Comparison of ENCODE assay signal across 15 cellular contexts in the genomic region with DNA sequence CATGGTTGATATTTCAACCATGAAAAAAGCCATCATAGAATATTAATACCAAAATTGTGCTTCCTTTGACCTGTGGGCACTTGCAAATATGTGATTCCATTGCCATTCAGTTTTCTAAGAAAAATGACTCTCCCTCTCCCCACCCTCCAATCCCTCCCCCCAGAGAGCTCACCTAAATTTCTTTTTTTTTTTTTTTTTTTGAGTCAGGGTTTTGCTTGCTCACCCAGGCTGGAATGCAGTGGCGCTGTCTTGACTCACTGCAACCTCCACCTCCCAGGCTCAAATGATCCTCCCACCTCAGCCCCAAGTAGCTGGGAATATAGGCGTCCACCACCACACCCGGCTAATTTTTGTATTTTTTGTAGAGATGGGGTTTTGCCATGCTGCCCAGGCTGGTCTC. TPM values are rescaled to one million over a fixed set of nuclear protein-coding genes. Genes with fewer than 3 reads are reported as not detected.
DNase-seq lines count a peak whose midpoint lies in the region; ATAC-seq and TF ChIP-seq lines count a peak whose summit lies in the region.
"Had no signal": no experiment of that assay in that cellular context is flagged by ENCODE, and none has a peak within 500 bp of the region (broad histone marks: within the 10 kb centered on the region; RNA-seq: fewer than 3 reads in every experiment).

No MANE protein-coding gene starts in this region.

- peak overlapping the region; percentile 63; the same call in 1 of the 2 replicates for H3K27ac ChIP-seq in MM.1S (ENCODE audit: low read length)
- H3K27ac ChIP-seq in brain microvascular endothelial cell: peak overlapping the region; percentile 87

- no peak overlapping the region for H3K9ac ChIP-seq in MM.1S (ENCODE audit: low read length)

- peaks cover 38% of the 10 kb centered on the region for H3F3A ChIP-seq in MM.1S (ENCODE audit: insufficient read depth, low read length)

- TF ChIP-seq CTCF in MM.1S (IDR thresholded peaks at IDR 0.05; ENCODE audit: low read length) (no peak), brain microvascular endothelial cell (IDR thresholded peaks at IDR 0.05; ENCODE audit: low read depth, low read length, missing control alignments) (no peak)

- in situ Hi-C loops in brain microvascular endothelial cell (cut with HindIII; ENCODE audit: low pct_ligation_motif_present, low sequenced_read_pairs): no loop called here

- no peaks in the 10 kb centered on the region for H3K27me3 Mint-ChIP-seq in naive B cell
- H3K27me3 Mint-ChIP-seq: activated B cell treated with CpG ODN at 0.5 μM for 24 hours had no signal

- H4K20me1 ChIP-seq in MM.1S (ENCODE audit: insufficient read depth, low read length): no peaks in the 10 kb centered on the region

- H3K4me3 ChIP-seq in MM.1S (ENCODE audit: low read length) (no peak overlapping the region; the same call in 1 of the 2 replicates), brain microvascular endothelial cell (ENCODE audit: low read depth, low read length) (no peak overlapping the region)
- H3K4me3 ChIP-seq: MG63 had no signal

- no peaks in the 10 kb centered on the region for H3K9me2 ChIP-seq in MM.1S (replicated peaks; ENCODE audit: insufficient read depth, low read length)

- DNase-seq in Daoy (ENCODE audit: low read depth) (peak; percentile 80), MM.1S (no peak), brain microvascular endothelial cell (peak; percentile 76), naive B cell (no peak), DMS79 (lab: John Stamatoyannopoulos, UW) (no peak), NCI-H69 (lab: John Stamatoyannopoulos, UW) (no peak)
- DNase-seq in stimulated activated naive CD8-positive, alpha-beta T cell treated with anti-CD3 and anti-CD28 coated beads, Interleukin-15, Interleukin-2, amounts not matched to agents 100 U/mL and 50 U/mL, for 24 hours: no peak
- DNase-seq: activated B cell treated with CpG ODN at 0.5 μM for 24 hours, cerebellar nuclear complex, left colon, MG63, NCI-H446 treated with DMSO at 0.1 percent for 48 hours had no signal

- peak overlapping the region in 4 of 6 donors; percentile 31 to 87 (median 76) for H3K27ac Mint-ChIP-seq in naive B cell
- H3K27ac Mint-ChIP-seq: activated T-helper 1 cell treated with anti-CD3 and anti-CD28 coated beads, Interleukin-12 subunit alpha, Interleukin-12 subunit beta, Interleukin-2, Interleukin-4 antibody, amounts not matched to agents 30 ng/mL and 10 ng/mL and 1 ng/mL, durations not matched to agents 14 hours and 24 hours and 36 hours had no signal

- H3K9me3 ChIP-seq in MM.1S (replicated peaks; ENCODE audit: insufficient read depth, low read length): no peaks in the 10 kb centered on the region
- H3K9me3 ChIP-seq: MG63 had no signal

- H2AFZ ChIP-seq in MM.1S (ENCODE audit: low read length): no peak overlapping the region

- peak overlapping the region in 5 of 8 donors; percentile 22 to 78 (median 67) for H3K4me3 Mint-ChIP-seq in naive B cell
- H3K4me3 Mint-ChIP-seq: activated B cell treated with CpG ODN at 0.5 μM for 24 hours had no signal

- no peaks in the 10 kb centered on the region for H3K36me3 ChIP-seq in MM.1S (replicated peaks; ENCODE audit: insufficient read depth, low read length)
- no peaks in the 10 kb centered on the region for H3K36me3 ChIP-seq in brain microvascular endothelial cell (replicated peaks)
- H3K36me3 ChIP-seq: MG63 had no signal

- H3K36me3 Mint-ChIP-seq in naive B cell: peaks cover 7 to 8% of the 10 kb centered on the region in 2 donors

- no peak for ATAC-seq in naive B cell (ENCODE audit: low read depth in 2 of 2)
- no peak for ATAC-seq in stimulated activated naive CD8-positive, alpha-beta T cell treated with anti-CD3 and anti-CD28 coated beads, Interleukin-15, Interleukin-2, amounts not matched to agents 100 U/mL and 50 U/mL, for 24 hours
- ATAC-seq in HG03045 (IDR thresholded peaks at IDR 0.05; ENCODE audit: unreplicated experiment): no peak
- ATAC-seq: Right ventricle myocardium inferior had no signal

- no peaks in the 10 kb centered on the region for H3K9me3 Mint-ChIP-seq in naive B cell
- H3K9me3 Mint-ChIP-seq: activated B cell treated with CpG ODN at 0.5 μM for 24 hours; activated T-helper 1 cell treated with anti-CD3 and anti-CD28 coated beads, Interleukin-12 subunit alpha, Interleukin-12 subunit beta, Interleukin-2, Interleukin-4 antibody, amounts not matched to agents 30 ng/mL and 10 ng/mL and 1 ng/mL, durations not matched to agents 14 hours and 24 hours and 36 hours had no signal

- peaks cover 57% of the 10 kb centered on the region for H3K4me1 ChIP-seq in MM.1S (ENCODE audit: low read length)

- H3K4me1 Mint-ChIP-seq in naive B cell: peaks cover 15 to 45% (median 23%) of the 10 kb centered on the region in 3 donors

- peak overlapping the region; percentile 42 for H3K4me2 ChIP-seq in MM.1S (ENCODE audit: low read depth, low read length)

- peaks cover 67% of the 10 kb centered on the region for H3K79me2 ChIP-seq in MM.1S (ENCODE audit: low read length)

- H3K27me3 ChIP-seq in MM.1S (replicated peaks; ENCODE audit: insufficient read depth, low read length) (no peaks in the 10 kb centered on the region), brain microvascular endothelial cell (replicated peaks) (no peaks in the 10 kb centered on the region)
- H3K27me3 ChIP-seq: MG63 had no signal

RNA-seq across cellular contexts. Expression of a gene that starts 47.0 kb away (rescaled TPM):
- total RNA-seq in Daoy (2014; rRNA removed; shearing (Covaris generic)): 12.6 and 14.8 TPM in 2 replicates
- polyA plus RNA-seq in naive B cell (ENCODE audit: low read depth in 6 of 6): 10 to 100 TPM; 10.8 to 28.1 (median 16.8) TPM

RNA-seq across cellular contexts. Expression of a gene that starts 52.6 kb away (rescaled TPM):
- total RNA-seq in Daoy (2014; rRNA removed; shearing (Covaris generic)): 19.6 and 22.3 TPM in 2 replicates
- 10 to 100 TPM; 77.4 to 97.8 (median 84.9) TPM for polyA plus RNA-seq in naive B cell (ENCODE audit: low read depth in 6 of 6)

Comparison
In these comparisons a context has a peak if more than half of its experiments do, and no peak if none do; other contexts are left out.
1. DNase-seq: peak in Daoy (single experiment) and brain microvascular endothelial cell (single experiment); none in MM.1S (single experiment), naive B cell (single experiment), DMS79 (single experiment), stimulated activated naive CD8-positive, alpha-beta T cell treated with anti-CD3 and anti-CD28 coated beads, Interleukin-15, Interleukin-2, amounts not matched to agents 100 U/mL and 50 U/mL, for 24 hours (single experiment) and NCI-H69 (single experiment).